In the genomic region with DNA sequence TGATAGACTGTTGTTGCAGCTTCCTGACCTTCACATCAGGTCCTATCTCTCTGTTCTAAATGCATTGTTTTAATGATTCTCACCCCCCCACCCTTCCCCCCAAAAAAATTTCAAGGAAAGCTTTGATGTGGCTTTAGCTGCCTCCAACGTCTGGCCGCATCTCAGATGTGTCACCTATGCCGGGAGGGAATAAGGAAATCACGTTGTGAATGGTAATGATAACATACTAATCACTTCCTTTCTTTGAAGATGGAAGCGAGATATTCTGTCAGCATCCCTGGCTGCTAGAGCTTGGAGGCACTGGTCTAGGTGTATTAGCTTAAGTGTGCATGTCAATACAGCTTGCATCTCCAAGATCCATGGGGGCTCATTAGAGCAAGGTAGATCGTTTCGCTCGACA, we compare ENCODE assay signal across 2 cellular contexts.
A peak's percentile ranks its signal among the peaks of the same experiment; 100 is the strongest.
TF ChIP-seq lines count a peak whose summit lies in the region.

No MANE protein-coding gene starts in this region.

TF ChIP-seq in HCT116, 20 proteins besides CTCF, POLR2A, EP300 and RAD21:
- TF ChIP-seq FOSL1 (IDR thresholded peaks at IDR 0.05; ENCODE audit: low read depth) (peak; percentile 97), EZH2 (IDR thresholded peaks at IDR 0.05) (no peak), ZFX (IDR thresholded peaks at IDR 0.05) (no peak), SIN3A (IDR thresholded peaks at IDR 0.05; ENCODE audit: low read depth) (peak; percentile 100), YY1 (IDR thresholded peaks at IDR 0.05; ENCODE audit: extremely low read depth, insufficient replicate concordance, low read depth, low read length) (peak; percentile 81), CBX3 (IDR thresholded peaks at IDR 0.05; ENCODE audit: low read depth) (peak; percentile 99), EZH2phosphoT487 (IDR thresholded peaks at IDR 0.05; ENCODE audit: borderline replicate concordance) (no peak), EGR1 (IDR thresholded peaks at IDR 0.05; ENCODE audit: low read depth) (peak; percentile 77), SRF (IDR thresholded peaks at IDR 0.05; ENCODE audit: low read depth) (peak; percentile 88), ZNF274 (IDR thresholded peaks at IDR 0.05; ENCODE audit: low read depth, low read length) (no peak), POLR2AphosphoS5 (IDR thresholded peaks at IDR 0.05; ENCODE audit: low read depth, low read length) (peak; percentile 83), SP1 (IDR thresholded peaks at IDR 0.05; ENCODE audit: low read depth) (peak; percentile 100), CEBPB (IDR thresholded peaks at IDR 0.05; ENCODE audit: low read depth) (peak; percentile 96), ELF1 (IDR thresholded peaks at IDR 0.05; ENCODE audit: borderline replicate concordance, low read depth) (peak; percentile 46; the same call in 1 of the 2 replicates), JUND (IDR thresholded peaks at IDR 0.05) (peak; percentile 100), TCF7L2 (IDR thresholded peaks at IDR 0.05; ENCODE audit: borderline replicate concordance, extremely low read depth, insufficient read depth, insufficient read length) (peak; percentile 100)
- TF ChIP-seq, protein P1, sequence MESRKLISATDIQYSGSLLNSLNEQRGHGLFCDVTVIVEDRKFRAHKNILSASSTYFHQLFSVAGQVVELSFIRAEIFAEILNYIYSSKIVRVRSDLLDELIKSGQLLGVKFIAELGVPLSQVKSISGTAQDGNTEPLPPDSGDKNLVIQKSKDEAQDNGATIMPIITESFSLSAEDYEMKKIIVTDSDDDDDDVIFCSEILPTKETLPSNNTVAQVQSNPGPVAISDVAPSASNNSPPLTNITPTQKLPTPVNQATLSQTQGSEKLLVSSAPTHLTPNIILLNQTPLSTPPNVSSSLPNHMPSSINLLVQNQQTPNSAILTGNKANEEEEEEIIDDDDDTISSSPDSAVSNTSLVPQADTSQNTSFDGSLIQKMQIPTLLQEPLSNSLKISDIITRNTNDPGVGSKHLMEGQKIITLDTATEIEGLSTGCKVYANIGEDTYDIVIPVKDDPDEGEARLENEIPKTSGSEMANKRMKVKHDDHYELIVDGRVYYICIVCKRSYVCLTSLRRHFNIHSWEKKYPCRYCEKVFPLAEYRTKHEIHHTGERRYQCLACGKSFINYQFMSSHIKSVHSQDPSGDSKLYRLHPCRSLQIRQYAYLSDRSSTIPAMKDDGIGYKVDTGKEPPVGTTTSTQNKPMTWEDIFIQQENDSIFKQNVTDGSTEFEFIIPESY (IDR thresholded peaks at IDR 0.05; ENCODE audit: extremely low read depth, insufficient replicate concordance, low read length): peak; percentile 90
- TF ChIP-seq, protein P2, sequence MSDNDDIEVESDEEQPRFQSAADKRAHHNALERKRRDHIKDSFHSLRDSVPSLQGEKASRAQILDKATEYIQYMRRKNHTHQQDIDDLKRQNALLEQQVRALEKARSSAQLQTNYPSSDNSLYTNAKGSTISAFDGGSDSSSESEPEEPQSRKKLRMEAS (IDR thresholded peaks at IDR 0.05): peak; percentile 94
- TF ChIP-seq, protein P3, sequence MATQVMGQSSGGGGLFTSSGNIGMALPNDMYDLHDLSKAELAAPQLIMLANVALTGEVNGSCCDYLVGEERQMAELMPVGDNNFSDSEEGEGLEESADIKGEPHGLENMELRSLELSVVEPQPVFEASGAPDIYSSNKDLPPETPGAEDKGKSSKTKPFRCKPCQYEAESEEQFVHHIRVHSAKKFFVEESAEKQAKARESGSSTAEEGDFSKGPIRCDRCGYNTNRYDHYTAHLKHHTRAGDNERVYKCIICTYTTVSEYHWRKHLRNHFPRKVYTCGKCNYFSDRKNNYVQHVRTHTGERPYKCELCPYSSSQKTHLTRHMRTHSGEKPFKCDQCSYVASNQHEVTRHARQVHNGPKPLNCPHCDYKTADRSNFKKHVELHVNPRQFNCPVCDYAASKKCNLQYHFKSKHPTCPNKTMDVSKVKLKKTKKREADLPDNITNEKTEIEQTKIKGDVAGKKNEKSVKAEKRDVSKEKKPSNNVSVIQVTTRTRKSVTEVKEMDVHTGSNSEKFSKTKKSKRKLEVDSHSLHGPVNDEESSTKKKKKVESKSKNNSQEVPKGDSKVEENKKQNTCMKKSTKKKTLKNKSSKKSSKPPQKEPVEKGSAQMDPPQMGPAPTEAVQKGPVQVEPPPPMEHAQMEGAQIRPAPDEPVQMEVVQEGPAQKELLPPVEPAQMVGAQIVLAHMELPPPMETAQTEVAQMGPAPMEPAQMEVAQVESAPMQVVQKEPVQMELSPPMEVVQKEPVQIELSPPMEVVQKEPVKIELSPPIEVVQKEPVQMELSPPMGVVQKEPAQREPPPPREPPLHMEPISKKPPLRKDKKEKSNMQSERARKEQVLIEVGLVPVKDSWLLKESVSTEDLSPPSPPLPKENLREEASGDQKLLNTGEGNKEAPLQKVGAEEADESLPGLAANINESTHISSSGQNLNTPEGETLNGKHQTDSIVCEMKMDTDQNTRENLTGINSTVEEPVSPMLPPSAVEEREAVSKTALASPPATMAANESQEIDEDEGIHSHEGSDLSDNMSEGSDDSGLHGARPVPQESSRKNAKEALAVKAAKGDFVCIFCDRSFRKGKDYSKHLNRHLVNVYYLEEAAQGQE (IDR thresholded peaks at IDR 0.05; ENCODE audit: low read depth): no peak
- TF ChIP-seq, protein P4, sequence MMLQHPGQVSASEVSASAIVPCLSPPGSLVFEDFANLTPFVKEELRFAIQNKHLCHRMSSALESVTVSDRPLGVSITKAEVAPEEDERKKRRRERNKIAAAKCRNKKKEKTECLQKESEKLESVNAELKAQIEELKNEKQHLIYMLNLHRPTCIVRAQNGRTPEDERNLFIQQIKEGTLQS (IDR thresholded peaks at IDR 0.05): peak; percentile 56; the same call in 1 of the 2 replicates

TF ChIP-seq in endothelial cell of umbilical vein, 7 proteins besides CTCF, POLR2A, EP300 and RAD21:
- TF ChIP-seq GATA2 (IDR thresholded peaks at IDR 0.05; ENCODE audit: insufficient read depth, insufficient read length, low read depth, low read length): peak; percentile 75
- TF ChIP-seq, protein P2 (IDR thresholded peaks at IDR 0.05; ENCODE audit: insufficient read depth, insufficient read length): no peak
- TF ChIP-seq JUN (IDR thresholded peaks at IDR 0.05; ENCODE audit: borderline replicate concordance, insufficient read depth, insufficient read length, low read depth): no peak
- no peak for TF ChIP-seq EZH2 (IDR thresholded peaks at IDR 0.05; ENCODE audit: borderline replicate concordance, low read depth, low read length, severe bottlenecking)
- TF ChIP-seq MYC (IDR thresholded peaks at IDR 0.05; ENCODE audit: low read depth, low read length): no peak
- peak; percentile 26 for TF ChIP-seq POLR2AphosphoS5 (IDR thresholded peaks at IDR 0.05; ENCODE audit: insufficient read depth, low read depth, low read length)
- no peak for TF ChIP-seq FOS (IDR thresholded peaks at IDR 0.05; ENCODE audit: borderline replicate concordance, insufficient read depth, low read length)
